Comparison of ENCODE assay signal across 22 cellular contexts in the genomic region with DNA sequence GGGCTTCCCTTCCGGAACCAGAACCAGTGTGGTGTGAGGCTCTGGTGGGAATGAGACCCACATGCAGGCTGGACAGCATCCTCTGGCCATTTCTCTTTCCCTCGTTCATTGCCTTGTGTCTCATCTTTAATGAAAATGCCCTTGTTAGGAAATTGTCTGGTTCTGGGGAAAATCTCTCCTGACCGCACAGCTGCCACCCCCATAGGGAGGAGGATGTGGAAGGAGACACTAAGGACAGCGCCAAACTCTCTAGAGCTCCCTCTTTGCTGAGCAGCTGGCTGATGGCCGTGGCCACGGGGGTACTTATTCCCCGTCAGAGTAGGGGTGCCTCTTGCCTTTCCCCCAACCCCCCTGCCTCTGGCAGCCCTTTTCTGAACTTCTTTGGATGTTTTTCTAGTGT.
DNase-seq lines count a peak whose midpoint lies in the region; ATAC-seq and TF ChIP-seq lines count a peak whose summit lies in the region.
"Had no signal": no experiment of that assay in that cellular context is flagged by ENCODE, and none has a peak within 500 bp of the region (broad histone marks: within the 10 kb centered on the region; RNA-seq: fewer than 3 reads in every experiment).

No MANE protein-coding gene starts in this region.

- CTCF ChIA-PET in mammary epithelial cell (lab: Charles Lee; ENCODE audit: low non-redundant PET) = no interaction called here

- H3K9me3 ChIP-seq in breast epithelium (no peaks in the 10 kb centered on the region), mammary epithelial cell (replicated peaks; ENCODE audit: insufficient read depth, low read length) (no peaks in the 10 kb centered on the region), trophoblast cell (ENCODE audit: insufficient read depth, low read depth, low read length) (no peaks in the 10 kb centered on the region), uterus (no peaks in the 10 kb centered on the region)
- H3K9me3 ChIP-seq: body of pancreas, MG63 had no signal

- no peak overlapping the region for H2BK5ac ChIP-seq in trophoblast cell (ENCODE audit: low read depth, low read length, poor library complexity)

- H3K9ac ChIP-seq in mammary epithelial cell (ENCODE audit: insufficient read depth, low read length) (no peak overlapping the region), trophoblast cell (ENCODE audit: low read length) (no peak overlapping the region)

- peaks cover 8% of the 10 kb centered on the region for H3K79me1 ChIP-seq in trophoblast cell (ENCODE audit: low read length)

- intact Hi-C loops in breast epithelium (cut with DNase I; ENCODE audit: low total_unique reads) (no loop called here), mammary epithelial cell (cut with micrococcal nuclease) (no loop called here), uterus (cut with DNase I; ENCODE audit: low total_unique reads) (no loop called here)

- no peak for ATAC-seq in GM19324 (IDR thresholded peaks at IDR 0.05; ENCODE audit: low FRiP score, unreplicated experiment)
- ATAC-seq: body of pancreas; stimulated activated effector memory CD8-positive, alpha-beta T cell treated with anti-CD3 and anti-CD28 coated beads, Interleukin-12 subunit alpha, Interleukin-12 subunit beta, amount 100 ng/mL, for 72 hours had no signal

- H2BK12ac ChIP-seq in trophoblast cell (ENCODE audit: low read length) = no peak overlapping the region

- H3K9me3 Mint-ChIP-seq in activated naive CD8-positive, alpha-beta T cell treated with anti-CD3 and anti-CD28 coated beads for 36 hours = no peaks in the 10 kb centered on the region
- H3K9me3 Mint-ChIP-seq: activated naive CD4-positive, alpha-beta T cell treated with anti-CD3 and anti-CD28 coated beads, Interleukin-2, amount 50 U/mL, for 24 hours; neural crest cell; stimulated activated effector memory CD8-positive, alpha-beta T cell treated with anti-CD3 and anti-CD28 coated beads, Interleukin-12 subunit alpha, Interleukin-12 subunit beta, amount 100 ng/mL, for 72 hours; type B pancreatic cell had no signal

- no peaks in the 10 kb centered on the region for H3K4me1 Mint-ChIP-seq in activated naive CD8-positive, alpha-beta T cell treated with anti-CD3 and anti-CD28 coated beads for 36 hours
- H3K4me1 Mint-ChIP-seq: activated naive CD4-positive, alpha-beta T cell treated with anti-CD3 and anti-CD28 coated beads, Interleukin-2, amount 50 U/mL, for 24 hours; stimulated activated effector memory CD8-positive, alpha-beta T cell treated with anti-CD3 and anti-CD28 coated beads, Interleukin-12 subunit alpha, Interleukin-12 subunit beta, amount 100 ng/mL, for 72 hours had no signal

- H4K8ac ChIP-seq in trophoblast cell (ENCODE audit: low read depth, low read length) = no peak overlapping the region

- no peak overlapping the region for H2BK120ac ChIP-seq in trophoblast cell (ENCODE audit: insufficient read depth, low read length, poor library complexity)

- H3K27me3 ChIP-seq in breast epithelium (no peaks in the 10 kb centered on the region), mammary epithelial cell (ENCODE audit: insufficient read depth, low read length) (no peaks in the 10 kb centered on the region), trophoblast cell (ENCODE audit: insufficient read depth, low read length) (no peaks in the 10 kb centered on the region), uterus (no peaks in the 10 kb centered on the region)
- H3K27me3 ChIP-seq: body of pancreas, MG63 had no signal

- TF ChIP-seq POLR2A in breast epithelium (IDR thresholded peaks at IDR 0.05) (no peak), uterus (IDR thresholded peaks at IDR 0.05) (no peak)

- no peak overlapping the region for H3K23ac ChIP-seq in trophoblast cell (ENCODE audit: low read length)

- H3K79me2 ChIP-seq in mammary epithelial cell (ENCODE audit: insufficient read depth, low read length) = no peaks in the 10 kb centered on the region
- peaks cover 2% of the 10 kb centered on the region for H3K79me2 ChIP-seq in trophoblast cell (ENCODE audit: control insufficient read depth, insufficient read depth, low read length, poor library complexity)

- peak overlapping the region; percentile 35 for H3K18ac ChIP-seq in trophoblast cell (ENCODE audit: low read length)

- no peak overlapping the region for H3K27ac Mint-ChIP-seq in activated naive CD8-positive, alpha-beta T cell treated with anti-CD3 and anti-CD28 coated beads for 36 hours
- H3K27ac Mint-ChIP-seq: activated naive CD4-positive, alpha-beta T cell treated with anti-CD3 and anti-CD28 coated beads, Interleukin-2, amount 50 U/mL, for 24 hours; stimulated activated effector memory CD8-positive, alpha-beta T cell treated with anti-CD3 and anti-CD28 coated beads, Interleukin-12 subunit alpha, Interleukin-12 subunit beta, amount 100 ng/mL, for 72 hours; type B pancreatic cell had no signal

- 98% methylated on average over 7 of the region's 7 CpGs for WGBS in mammary epithelial cell (ENCODE audit: low coverage, missing lambda C conversion rate)
- no CpG with 5 or more reads among the region's 7 CpGs for WGBS in trophoblast cell (ENCODE audit: extremely low coverage, insufficient coverage, insufficient read length)

- in situ Hi-C loops in mammary epithelial cell (cut with MboI; ENCODE audit: low sequenced_read_pairs in 2 of 2) = no loop called here

- BruUV-seq in mammary epithelial cell (replicated peaks; lab: Mats Ljungman, UMichigan) = no TSS peak

- dilution Hi-C loops in mammary epithelial cell (cut with HindIII; ENCODE audit: low sequenced_read_pairs) = no loop called here

- TF ChIP-seq CTCF in breast epithelium (IDR thresholded peaks at IDR 0.05) (no peak), mammary epithelial cell (conservative IDR thresholded peaks at IDR 0.05 in 1 of 2, IDR thresholded peaks at IDR 0.05 in 1 of 2; ENCODE audit: extremely low read depth in 1 of 2, insufficient read depth in 1 of 2, low read depth in 1 of 2, low read length in 2 of 2) (no peak), uterus (IDR thresholded peaks at IDR 0.05) (no peak)

- no peak overlapping the region for H3K4me3 Mint-ChIP-seq in activated naive CD8-positive, alpha-beta T cell treated with anti-CD3 and anti-CD28 coated beads for 36 hours
- H3K4me3 Mint-ChIP-seq: activated naive CD4-positive, alpha-beta T cell treated with anti-CD3 and anti-CD28 coated beads, Interleukin-2, amount 50 U/mL, for 24 hours; neural crest cell; stimulated activated effector memory CD8-positive, alpha-beta T cell treated with anti-CD3 and anti-CD28 coated beads, Interleukin-12 subunit alpha, Interleukin-12 subunit beta, amount 100 ng/mL, for 72 hours; type B pancreatic cell had no signal

- peaks cover 4% of the 10 kb centered on the region for H3K27me3 Mint-ChIP-seq in activated naive CD8-positive, alpha-beta T cell treated with anti-CD3 and anti-CD28 coated beads for 36 hours

- H3K4ac ChIP-seq in trophoblast cell (ENCODE audit: low read depth, low read length) = no peak overlapping the region

- H2AFZ ChIP-seq in mammary epithelial cell (ENCODE audit: low read depth, low read length) = no peak overlapping the region
- no peak overlapping the region for H2AFZ ChIP-seq in trophoblast cell (ENCODE audit: insufficient read depth, low read length, poor library complexity)
- H2AFZ ChIP-seq: PC-9 had no signal

- H3K36me3 ChIP-seq in breast epithelium (no peaks in the 10 kb centered on the region), mammary epithelial cell (ENCODE audit: insufficient read depth, low read length) (no peaks in the 10 kb centered on the region), trophoblast cell (ENCODE audit: control insufficient read depth in 1 of 2, insufficient read depth in 2 of 2, low read length in 2 of 2) (no peaks in the 10 kb centered on the region), uterus (no peaks in the 10 kb centered on the region)

- H3K27ac ChIP-seq in breast epithelium (peak overlapping the region; percentile 17 to 82), mammary epithelial cell (ENCODE audit: insufficient read depth, low read depth, low read length) (no peak overlapping the region), trophoblast cell (ENCODE audit: low read depth, low read length) (no peak overlapping the region), uterus (peak overlapping the region; percentile 29 to 66)
- H3K27ac ChIP-seq: 22Rv1, body of pancreas, PC-9 had no signal

- DNase-seq in breast epithelium (ENCODE audit: low spot score in 2 of 2) (no peak), mammary epithelial cell (no peak), fibroblast of peridontal ligament (ENCODE audit: extremely low read depth) (peak; percentile 41), trophoblast cell (no peak), uterus (peak in 1 of 2 donors; percentile 36), LoVo (ENCODE audit: low spot score) (no peak)
- no peak for DNase-seq in activated naive CD8-positive, alpha-beta T cell treated with anti-CD3 and anti-CD28 coated beads for 36 hours
- DNase-seq: activated CD8-positive, alpha-beta memory T cell treated with anti-CD3 and anti-CD28 coated beads for 24 hours; activated T-cell treated with anti-CD3 and anti-CD28 coated beads, Interleukin-2, amount 50 U/mL, for 48 hours; MG63; NCI-H1694 treated with DMSO at 0.1 percent for 48 hours; NCI-H345; PC-9; T-helper 9 cell had no signal

- H3K4me1 ChIP-seq in breast epithelium (no peaks in the 10 kb centered on the region), mammary epithelial cell (ENCODE audit: insufficient read depth, low read length) (no peaks in the 10 kb centered on the region), trophoblast cell (ENCODE audit: control insufficient read depth in 1 of 2, insufficient read depth in 2 of 2, low read length in 2 of 2) (peaks cover 17 to 30% of the 10 kb centered on the region in 2 experiments), uterus (peaks cover 0 to 4% of the 10 kb centered on the region in 2 donors)
- H3K4me1 ChIP-seq: body of pancreas had no signal

- H3K14ac ChIP-seq in trophoblast cell (ENCODE audit: low read length) = peak overlapping the region; percentile 37

- no peaks in the 10 kb centered on the region for H3K36me3 Mint-ChIP-seq in activated naive CD8-positive, alpha-beta T cell treated with anti-CD3 and anti-CD28 coated beads for 36 hours
- H3K36me3 Mint-ChIP-seq: activated naive CD4-positive, alpha-beta T cell treated with anti-CD3 and anti-CD28 coated beads, Interleukin-2, amount 50 U/mL, for 24 hours; stimulated activated effector memory CD8-positive, alpha-beta T cell treated with anti-CD3 and anti-CD28 coated beads, Interleukin-12 subunit alpha, Interleukin-12 subunit beta, amount 100 ng/mL, for 72 hours had no signal

- no peak overlapping the region for H3K4me2 ChIP-seq in mammary epithelial cell (ENCODE audit: insufficient read depth, low read depth, low read length)
- no peak overlapping the region for H3K4me2 ChIP-seq in trophoblast cell (ENCODE audit: low read length)
- H3K4me2 ChIP-seq: PC-9 had no signal

- no peak overlapping the region for H4K12ac ChIP-seq in trophoblast cell (ENCODE audit: low read depth, low read length)

- no peaks in the 10 kb centered on the region for H4K20me1 ChIP-seq in mammary epithelial cell (ENCODE audit: insufficient read depth, low read length)

- peak overlapping the region; percentile 51 for H4K91ac ChIP-seq in trophoblast cell (ENCODE audit: low read depth, low read length)

- no peak overlapping the region for H3K4me3 ChIP-seq in breast epithelium
- H3K4me3 ChIP-seq in mammary epithelial cell (replicated peaks in 1 of 3; ENCODE audit: insufficient read depth in 1 of 3, low read depth in 2 of 3, low read length in 3 of 3) = no peak overlapping the region
- no peak overlapping the region for H3K4me3 ChIP-seq in trophoblast cell (ENCODE audit: low read depth, low read length)
- H3K4me3 ChIP-seq in uterus = no peak overlapping the region
- H3K4me3 ChIP-seq: body of pancreas, coronary artery, MG63, PC-9 had no signal

- no peak overlapping the region for H2AK5ac ChIP-seq in trophoblast cell (ENCODE audit: low read length)

Comparison
In these comparisons a context has a peak if more than half of its experiments do, and no peak if none do; other contexts are left out.
1. H3K27ac ChIP-seq: peak in breast epithelium (2 of 2) and uterus (2 of 2); none in mammary epithelial cell (single experiment) and trophoblast cell (single experiment).